In the genomic region with DNA sequence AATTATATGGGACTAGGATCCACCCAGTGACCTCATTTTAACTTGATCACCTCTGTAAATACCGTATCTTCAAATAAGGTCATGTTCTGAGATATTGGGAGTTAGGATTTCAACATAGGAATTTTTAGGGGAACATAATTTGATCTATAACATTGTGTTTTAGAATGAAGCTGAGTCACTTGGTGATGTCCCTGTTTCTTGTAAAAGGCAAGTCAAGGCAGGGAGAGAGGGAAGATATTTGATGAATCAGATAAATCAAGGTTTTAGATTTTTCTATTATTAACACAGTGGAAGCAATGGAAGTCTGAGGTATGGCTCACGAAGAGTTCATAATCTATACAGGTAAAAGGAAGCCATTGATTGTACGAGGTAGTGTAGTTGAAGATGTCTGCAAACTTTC, we compare ENCODE assay signal across 1 cellular context.
TF ChIP-seq lines count a peak whose summit lies in the region.

No MANE protein-coding gene starts in this region.

TF ChIP-seq in GM23338, 12 proteins besides CTCF, POLR2A, EP300 and RAD21 (continued from another document):
- TF ChIP-seq, protein P1, sequence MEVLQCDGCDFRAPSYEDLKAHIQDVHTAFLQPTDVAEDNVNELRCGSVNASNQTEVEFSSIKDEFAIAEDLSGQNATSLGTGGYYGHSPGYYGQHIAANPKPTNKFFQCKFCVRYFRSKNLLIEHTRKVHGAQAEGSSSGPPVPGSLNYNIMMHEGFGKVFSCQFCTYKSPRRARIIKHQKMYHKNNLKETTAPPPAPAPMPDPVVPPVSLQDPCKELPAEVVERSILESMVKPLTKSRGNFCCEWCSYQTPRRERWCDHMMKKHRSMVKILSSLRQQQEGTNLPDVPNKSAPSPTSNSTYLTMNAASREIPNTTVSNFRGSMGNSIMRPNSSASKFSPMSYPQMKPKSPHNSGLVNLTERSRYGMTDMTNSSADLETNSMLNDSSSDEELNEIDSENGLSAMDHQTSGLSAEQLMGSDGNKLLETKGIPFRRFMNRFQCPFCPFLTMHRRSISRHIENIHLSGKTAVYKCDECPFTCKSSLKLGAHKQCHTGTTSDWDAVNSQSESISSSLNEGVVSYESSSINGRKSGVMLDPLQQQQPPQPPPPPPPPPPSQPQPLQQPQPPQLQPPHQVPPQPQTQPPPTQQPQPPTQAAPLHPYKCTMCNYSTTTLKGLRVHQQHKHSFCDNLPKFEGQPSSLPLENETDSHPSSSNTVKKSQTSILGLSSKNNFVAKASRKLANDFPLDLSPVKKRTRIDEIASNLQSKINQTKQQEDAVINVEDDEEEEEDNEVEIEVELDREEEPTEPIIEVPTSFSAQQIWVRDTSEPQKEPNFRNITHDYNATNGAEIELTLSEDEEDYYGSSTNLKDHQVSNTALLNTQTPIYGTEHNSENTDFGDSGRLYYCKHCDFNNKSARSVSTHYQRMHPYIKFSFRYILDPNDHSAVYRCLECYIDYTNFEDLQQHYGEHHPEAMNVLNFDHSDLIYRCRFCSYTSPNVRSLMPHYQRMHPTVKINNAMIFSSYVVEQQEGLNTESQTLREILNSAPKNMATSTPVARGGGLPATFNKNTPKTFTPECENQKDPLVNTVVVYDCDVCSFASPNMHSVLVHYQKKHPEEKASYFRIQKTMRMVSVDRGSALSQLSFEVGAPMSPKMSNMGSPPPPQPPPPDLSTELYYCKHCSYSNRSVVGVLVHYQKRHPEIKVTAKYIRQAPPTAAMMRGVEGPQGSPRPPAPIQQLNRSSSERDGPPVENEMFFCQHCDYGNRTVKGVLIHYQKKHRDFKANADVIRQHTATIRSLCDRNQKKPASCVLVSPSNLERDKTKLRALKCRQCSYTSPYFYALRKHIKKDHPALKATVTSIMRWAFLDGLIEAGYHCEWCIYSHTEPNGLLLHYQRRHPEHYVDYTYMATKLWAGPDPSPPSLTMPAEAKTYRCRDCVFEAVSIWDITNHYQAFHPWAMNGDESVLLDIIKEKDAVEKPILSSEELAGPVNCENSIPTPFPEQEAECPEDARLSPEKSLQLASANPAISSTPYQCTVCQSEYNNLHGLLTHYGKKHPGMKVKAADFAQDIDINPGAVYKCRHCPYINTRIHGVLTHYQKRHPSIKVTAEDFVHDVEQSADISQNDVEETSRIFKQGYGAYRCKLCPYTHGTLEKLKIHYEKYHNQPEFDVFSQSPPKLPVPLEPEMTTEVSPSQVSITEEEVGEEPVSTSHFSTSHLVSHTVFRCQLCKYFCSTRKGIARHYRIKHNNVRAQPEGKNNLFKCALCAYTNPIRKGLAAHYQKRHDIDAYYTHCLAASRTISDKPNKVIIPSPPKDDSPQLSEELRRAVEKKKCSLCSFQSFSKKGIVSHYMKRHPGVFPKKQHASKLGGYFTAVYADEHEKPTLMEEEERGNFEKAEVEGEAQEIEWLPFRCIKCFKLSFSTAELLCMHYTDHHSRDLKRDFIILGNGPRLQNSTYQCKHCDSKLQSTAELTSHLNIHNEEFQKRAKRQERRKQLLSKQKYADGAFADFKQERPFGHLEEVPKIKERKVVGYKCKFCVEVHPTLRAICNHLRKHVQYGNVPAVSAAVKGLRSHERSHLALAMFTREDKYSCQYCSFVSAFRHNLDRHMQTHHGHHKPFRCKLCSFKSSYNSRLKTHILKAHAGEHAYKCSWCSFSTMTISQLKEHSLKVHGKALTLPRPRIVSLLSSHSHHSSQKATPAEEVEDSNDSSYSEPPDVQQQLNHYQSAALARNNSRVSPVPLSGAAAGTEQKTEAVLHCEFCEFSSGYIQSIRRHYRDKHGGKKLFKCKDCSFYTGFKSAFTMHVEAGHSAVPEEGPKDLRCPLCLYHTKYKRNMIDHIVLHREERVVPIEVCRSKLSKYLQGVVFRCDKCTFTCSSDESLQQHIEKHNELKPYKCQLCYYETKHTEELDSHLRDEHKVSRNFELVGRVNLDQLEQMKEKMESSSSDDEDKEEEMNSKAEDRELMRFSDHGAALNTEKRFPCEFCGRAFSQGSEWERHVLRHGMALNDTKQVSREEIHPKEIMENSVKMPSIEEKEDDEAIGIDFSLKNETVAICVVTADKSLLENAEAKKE (CRISPR knock-in tag; IDR thresholded peaks at IDR 0.05), result no peak
TF ChIP-seq in GM23338: peak in this region for 0.
